ENCODE assay signal across 25 cellular contexts in the genomic region with DNA sequence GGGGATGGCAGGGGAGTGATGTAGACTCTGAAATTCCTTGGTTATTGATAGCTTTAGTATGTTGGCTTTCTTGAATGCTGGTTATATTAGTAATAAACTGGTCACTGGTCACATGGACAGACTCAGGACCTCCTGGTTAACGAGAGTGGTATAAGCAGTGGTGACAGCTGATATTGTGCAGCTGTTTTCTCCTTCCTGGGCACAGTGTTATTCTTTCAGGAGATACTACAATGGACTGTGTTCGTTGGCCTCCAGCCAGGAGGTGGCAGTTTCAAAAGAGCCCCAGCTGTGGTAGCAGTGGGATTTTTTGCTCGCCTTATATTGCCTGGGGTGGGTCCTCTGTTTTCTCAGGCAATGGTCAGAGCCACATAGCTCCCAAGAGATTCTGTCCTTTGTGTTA.
DNase-seq lines count a peak whose midpoint lies in the region; ATAC-seq and TF ChIP-seq lines count a peak whose summit lies in the region.
"Had no signal": no experiment of that assay in that cellular context is flagged by ENCODE, and none has a peak within 500 bp of the region (broad histone marks: within the 10 kb centered on the region; RNA-seq: fewer than 3 reads in every experiment).

No MANE protein-coding gene starts in this region.

- TF ChIP-seq CTCF in mammary epithelial cell (conservative IDR thresholded peaks at IDR 0.05 in 1 of 2, IDR thresholded peaks at IDR 0.05 in 1 of 2; ENCODE audit: extremely low read depth in 1 of 2, insufficient read depth in 1 of 2, low read depth in 1 of 2, low read length in 2 of 2): no peak

- H2AFZ ChIP-seq in mammary epithelial cell (ENCODE audit: low read depth, low read length): no peak overlapping the region
- H2AFZ ChIP-seq: hepatocyte had no signal

- H4K20me1 ChIP-seq in mammary epithelial cell (ENCODE audit: insufficient read depth, low read length): no peaks in the 10 kb centered on the region

- no peaks in the 10 kb centered on the region for H3K79me2 ChIP-seq in mammary epithelial cell (ENCODE audit: insufficient read depth, low read length)
- H3K79me2 ChIP-seq: hepatocyte had no signal

- dilution Hi-C loops in mammary epithelial cell (cut with HindIII; ENCODE audit: low sequenced_read_pairs): no loop called here

- peak; percentile 40 for ATAC-seq in HG03432 (IDR thresholded peaks at IDR 0.05; ENCODE audit: unreplicated experiment)
- ATAC-seq: activated T-cell treated with anti-CD3 and anti-CD28 coated beads, Interleukin-2, amount 50 U/mL, for 72 hours; CD8-positive, alpha-beta T cell; stimulated activated naive CD8-positive, alpha-beta T cell treated with anti-CD3 and anti-CD28 coated beads, Interleukin-15, amount 100 ng/mL, for 72 hours had no signal

- H3K27me3 ChIP-seq in mammary epithelial cell (ENCODE audit: insufficient read depth, low read length): no peaks in the 10 kb centered on the region
- H3K27me3 ChIP-seq: dorsolateral prefrontal cortex, hepatocyte, neutrophil, tibial artery had no signal

- CTCF ChIA-PET in mammary epithelial cell (lab: Charles Lee; ENCODE audit: low non-redundant PET): no interaction called here

- H3K4me2 ChIP-seq in mammary epithelial cell (ENCODE audit: insufficient read depth, low read depth, low read length): no peak overlapping the region
- H3K4me2 ChIP-seq: hepatocyte, KMS-11 had no signal

- H3K36me3 ChIP-seq in mammary epithelial cell (ENCODE audit: insufficient read depth, low read length): no peaks in the 10 kb centered on the region
- H3K36me3 ChIP-seq: neutrophil, tibial artery had no signal

- no TSS peak for BruUV-seq in mammary epithelial cell (replicated peaks; lab: Mats Ljungman, UMichigan)

- no peak overlapping the region for H3K9ac ChIP-seq in mammary epithelial cell (ENCODE audit: insufficient read depth, low read length)
- H3K9ac ChIP-seq: KMS-11 had no signal

- no peak overlapping the region for H3K27ac ChIP-seq in mammary epithelial cell (ENCODE audit: insufficient read depth, low read depth, low read length)
- H3K27ac ChIP-seq: dorsolateral prefrontal cortex, hepatocyte, KMS-11, neutrophil, tibial artery had no signal

- no peaks in the 10 kb centered on the region for H3K9me3 ChIP-seq in mammary epithelial cell (replicated peaks; ENCODE audit: insufficient read depth, low read length)
- H3K9me3 ChIP-seq: neutrophil had no signal

- 71% methylated on average over 3 of the region's 3 CpGs for WGBS in mammary epithelial cell (ENCODE audit: low coverage, missing lambda C conversion rate)

- H3K4me3 ChIP-seq in mammary epithelial cell (replicated peaks in 1 of 3; ENCODE audit: insufficient read depth in 1 of 3, low read depth in 2 of 3, low read length in 3 of 3): no peak overlapping the region
- H3K4me3 ChIP-seq: dorsolateral prefrontal cortex, hepatocyte, tibial artery had no signal

- intact Hi-C loops in mammary epithelial cell (cut with micrococcal nuclease): no loop called here

- DNase-seq in COR-L47 (lab: John Stamatoyannopoulos, UW) (peak; percentile 9), SHP77 treated with DMSO at 0.1 percent for 48 hours (lab: John Stamatoyannopoulos, UW) (peak; percentile 30), left kidney (ENCODE audit: low read depth, low spot score) (peak; percentile 29), ureter (ENCODE audit: low spot score) (no peak), NCI-H1417 (lab: John Stamatoyannopoulos, UW) (no peak), mammary epithelial cell (no peak)
- DNase-seq in effector CD4-positive, alpha-beta T cell: no peak
- DNase-seq: activated CD4-positive, alpha-beta T cell treated with anti-CD3 and anti-CD28 coated beads for 48 hours; activated naive CD4-positive, alpha-beta T cell treated with anti-CD3 and anti-CD28 coated beads, Interleukin-2, amount 10 ng/mL, durations not matched to agents 7 days and 5 days; activated T-cell treated with anti-CD3 and anti-CD28 coated beads, Interleukin-2, amount 50 U/mL, for 72 hours; amygdala; CD8-positive, alpha-beta T cell; DMS79 treated with DMSO at 0.1 percent for 48 hours; dorsolateral prefrontal cortex; foreskin melanocyte; HFFc6; immature natural killer cell; NCI-H187; stimulated activated CD4-positive, alpha-beta T cell treated with anti-CD3 and anti-CD28 coated beads, Interleukin-12 subunit alpha, Interleukin-12 subunit beta, amount 100 ng/mL, for 4 hours; stimulated activated naive CD8-positive, alpha-beta T cell treated with anti-CD3 and anti-CD28 coated beads, Interleukin-15, amount 100 ng/mL, for 72 hours; tibial artery had no signal

- no peaks in the 10 kb centered on the region for H3K4me1 ChIP-seq in mammary epithelial cell (ENCODE audit: insufficient read depth, low read length)
- H3K4me1 ChIP-seq: tibial artery had no signal

- in situ Hi-C loops in mammary epithelial cell (cut with MboI; ENCODE audit: low sequenced_read_pairs in 2 of 2): no loop called here

Comparison
In these comparisons a context has a peak if more than half of its experiments do, and no peak if none do; other contexts are left out.
1. DNase-seq: peak in COR-L47 (single experiment), SHP77 treated with DMSO at 0.1 percent for 48 hours (single experiment) and left kidney (single experiment); none in effector CD4-positive, alpha-beta T cell (single experiment), ureter (single experiment), NCI-H1417 (0 of 3) and mammary epithelial cell (single experiment).